1 cellular context compared by ENCODE assay signal in genomic region chr2:6679481-6679880, GRCh38.
A peak's percentile ranks its signal among the peaks of the same experiment; 100 is the strongest.
TF ChIP-seq lines count a peak whose summit lies in the region.

No MANE protein-coding gene starts in this region.

TF ChIP-seq in H1, 55 proteins besides CTCF, POLR2A, EP300 and RAD21 (continued from another document):
- TF ChIP-seq CHD7 (IDR thresholded peaks at IDR 0.05; ENCODE audit: insufficient replicate concordance, low read length), result peak; percentile 24
- TF ChIP-seq SRF (IDR thresholded peaks at IDR 0.05; ENCODE audit: low read depth, low read length), result no peak
- TF ChIP-seq POU5F1 (IDR thresholded peaks at IDR 0.05; ENCODE audit: low read depth, low read length), result 0 out of 2 replicates have a peak, but pooled peaks have one; percentile 36
